Comparison of ENCODE assay signal across 16 cellular contexts in the genomic region with DNA sequence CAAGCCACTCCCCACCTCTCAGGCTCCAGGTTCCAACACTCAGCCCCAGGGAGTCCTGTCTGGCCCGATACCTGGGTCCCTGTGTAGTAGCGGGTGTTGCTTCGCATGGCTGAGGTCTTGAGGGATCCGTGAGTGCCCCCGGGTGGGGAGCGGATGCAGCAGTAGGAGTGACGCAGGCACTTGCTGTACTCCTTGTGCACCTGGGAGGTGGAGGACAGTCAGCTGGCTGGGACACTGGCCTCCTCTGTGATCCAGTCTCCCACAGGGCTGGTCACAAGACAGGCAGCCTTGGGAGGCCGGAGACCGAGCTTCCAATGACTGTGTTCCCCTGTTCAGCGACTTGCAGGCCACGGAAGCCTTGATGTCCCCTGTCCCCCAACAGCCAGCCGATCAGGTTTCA. TPM values are rescaled to one million over a fixed set of nuclear protein-coding genes. Genes with fewer than 3 reads are reported as not detected.
DNase-seq lines count a peak whose midpoint lies in the region; ATAC-seq and TF ChIP-seq lines count a peak whose summit lies in the region.
"Had no signal": no experiment of that assay in that cellular context is flagged by ENCODE, and none has a peak within 500 bp of the region (broad histone marks: within the 10 kb centered on the region; RNA-seq: fewer than 3 reads in every experiment).

No MANE protein-coding gene starts in this region.

- no peak overlapping the region for H2AK9ac ChIP-seq in IMR-90 (replicated peaks; ENCODE audit: low read depth, low read length, poor library complexity)

- peaks cover 4 to 10% of the 10 kb centered on the region in 2 experiments; a peak in 2 of 4 replicates for H3K79me1 ChIP-seq in IMR-90 (ENCODE audit: low read depth in 1 of 2, low read length in 2 of 2)

- BruUV-seq in IMR-90 (replicated peaks; lab: Mats Ljungman, UMichigan): no TSS peak

- no peak overlapping the region for H3K4me3 Mint-ChIP-seq in activated naive CD4-positive, alpha-beta T cell treated with anti-CD3 and anti-CD28 coated beads, Interleukin-2, amount 50 U/mL, for 24 hours
- H3K4me3 Mint-ChIP-seq in activated naive CD4-positive, alpha-beta T cell treated with anti-CD3 and anti-CD28 coated beads, Interleukin-2, amount 10 ng/mL, durations not matched to agents 7 days and 5 days: no peak overlapping the region
- H3K4me3 Mint-ChIP-seq in immature natural killer cell: no peak overlapping the region

- TF ChIP-seq POLR2A in IMR-90 (IDR thresholded peaks at IDR 0.05; ENCODE audit: low read depth, low read length): no peak
- TF ChIP-seq POLR2A in thyroid gland (IDR thresholded peaks at IDR 0.05): peak in 1 of 2 donors; percentile 52

- no peak overlapping the region for H2BK120ac ChIP-seq in IMR-90 (ENCODE audit: low read depth, low read length)

- no peak for TF ChIP-seq RAD21 in IMR-90 (IDR thresholded peaks at IDR 0.05; ENCODE audit: low read length)

- intact Hi-C loops in IMR-90 (cut with micrococcal nuclease): no loop called here
- intact Hi-C loops in thyroid gland (cut with DNase I): no loop called here

- H3K9ac ChIP-seq in IMR-90 (ENCODE audit: low read depth, low read length): no peak overlapping the region

- H4K91ac ChIP-seq in IMR-90 (ENCODE audit: insufficient read depth, low read depth, low read length): no peak overlapping the region

- no peaks in the 10 kb centered on the region for H3K36me3 Mint-ChIP-seq in activated naive CD4-positive, alpha-beta T cell treated with anti-CD3 and anti-CD28 coated beads, Interleukin-2, amount 50 U/mL, for 24 hours
- H3K36me3 Mint-ChIP-seq in activated naive CD4-positive, alpha-beta T cell treated with anti-CD3 and anti-CD28 coated beads, Interleukin-2, amount 10 ng/mL, durations not matched to agents 7 days and 5 days: peaks cover 8% of the 10 kb centered on the region
- peaks cover 0 to 4% (median 0%) of the 10 kb centered on the region in 3 donors for H3K36me3 Mint-ChIP-seq in immature natural killer cell

- 83% methylated on average over 3 of the region's 12 CpGs; no CpG with 5 or more reads in 1 of the 2 experiments for WGBS in IMR-90 (ENCODE audit: extremely low coverage in 2 of 2, insufficient read length in 1 of 2), 2 experiments
- WGBS in thyroid gland, 2 donors: 39 to 51% methylated on average over 12 of the region's 12 CpGs

- H3K36me3 ChIP-seq in IMR-90 (ENCODE audit: control insufficient read depth, insufficient read depth, low read length) (peaks cover 6% of the 10 kb centered on the region), thyroid gland (peaks cover 25 to 26% of the 10 kb centered on the region in 2 donors)

- H3K9me1 ChIP-seq in IMR-90 (ENCODE audit: insufficient read depth, low read length): no peaks in the 10 kb centered on the region

- H3K9me3 ChIP-seq in IMR-90 (ENCODE audit: control insufficient read depth, insufficient read depth, low read length) (no peaks in the 10 kb centered on the region), thyroid gland (no peaks in the 10 kb centered on the region)

- no peak overlapping the region for H2BK5ac ChIP-seq in IMR-90 (ENCODE audit: low read depth, low read length, poor library complexity, severe bottlenecking)

- POLR2A ChIA-PET in IMR-90 (lab: Charles Lee; ENCODE audit: unreplicated experiment): interaction anchor here (0.6 kb wide), 1 partner anchor 584 kb away, joined by 6 read pairs; no protein-coding TSS in a partner anchor

- H3K27ac ChIP-seq in IMR-90 (ENCODE audit: insufficient read depth, low read length) (no peak overlapping the region), thyroid gland (peak overlapping the region; percentile 74 to 82 (median 80))

- peak overlapping the region; percentile 8 for H3K27ac Mint-ChIP-seq in activated naive CD4-positive, alpha-beta T cell treated with anti-CD3 and anti-CD28 coated beads, Interleukin-2, amount 50 U/mL, for 24 hours
- no peak overlapping the region for H3K27ac Mint-ChIP-seq in activated naive CD4-positive, alpha-beta T cell treated with anti-CD3 and anti-CD28 coated beads, Interleukin-2, amount 10 ng/mL, durations not matched to agents 7 days and 5 days
- H3K27ac Mint-ChIP-seq in immature natural killer cell: peak overlapping the region; percentile 9 to 82 (median 39)

- no peak for DNase-seq in activated naive CD4-positive, alpha-beta T cell treated with anti-CD3 and anti-CD28 coated beads, Interleukin-2, amount 10 ng/mL, durations not matched to agents 7 days and 5 days
- no peak for DNase-seq in IMR-90
- no peak for DNase-seq in immature natural killer cell
- peak; percentile 97 to 98 for DNase-seq in thyroid gland
- no peak for DNase-seq in DMS 273 treated with DMSO at 0.1 percent for 48 hours (lab: John Stamatoyannopoulos, UW)
- DNase-seq: C1 segment of cervical spinal cord, COR-L47, GOT3, NCI-H1092 treated with DMSO at 0.1 percent for 48 hours, NCI-H2081, NCI-H446 treated with DMSO at 0.1 percent for 48 hours, NCI-H69, Right ventricle myocardium superior had no signal

- dilution Hi-C loops in IMR-90 (cut with HindIII; ENCODE audit: low sequenced_read_pairs, unreplicated experiment): no loop called here

- TF ChIP-seq CTCF in IMR-90 (conservative IDR thresholded peaks at IDR 0.05; ENCODE audit: low read depth, low read length): no peak
- no peak for TF ChIP-seq CTCF in thyroid gland (IDR thresholded peaks at IDR 0.05)

- H2AK5ac ChIP-seq in IMR-90 (ENCODE audit: low read depth, low read length): no peak overlapping the region

- H3K23ac ChIP-seq in IMR-90 (ENCODE audit: low read depth, low read length): no peak overlapping the region

- no peaks in the 10 kb centered on the region for H3K27me3 ChIP-seq in IMR-90 (ENCODE audit: control insufficient read depth, insufficient read depth, low read length)
- no peaks in the 10 kb centered on the region for H3K27me3 ChIP-seq in thyroid gland

- no peak overlapping the region for H4K5ac ChIP-seq in IMR-90 (ENCODE audit: low read depth, low read length)

- no peaks in the 10 kb centered on the region for H3K27me3 Mint-ChIP-seq in activated naive CD4-positive, alpha-beta T cell treated with anti-CD3 and anti-CD28 coated beads, Interleukin-2, amount 50 U/mL, for 24 hours
- H3K27me3 Mint-ChIP-seq in activated naive CD4-positive, alpha-beta T cell treated with anti-CD3 and anti-CD28 coated beads, Interleukin-2, amount 10 ng/mL, durations not matched to agents 7 days and 5 days: no peaks in the 10 kb centered on the region
- no peaks in the 10 kb centered on the region for H3K27me3 Mint-ChIP-seq in immature natural killer cell (ENCODE audit: low read depth in 3 of 3)

- H4K20me1 ChIP-seq in IMR-90 (ENCODE audit: insufficient read depth, low read length): peaks cover 14% of the 10 kb centered on the region; the same call in 1 of the 2 replicates

- H2BK20ac ChIP-seq in IMR-90 (ENCODE audit: low read depth, low read length): no peak overlapping the region

- no peak overlapping the region for H3K14ac ChIP-seq in IMR-90 (replicated peaks; ENCODE audit: low read depth, low read length)

- no peak overlapping the region for H2BK15ac ChIP-seq in IMR-90 (ENCODE audit: low read depth, low read length)

- H3K56ac ChIP-seq in IMR-90 (ENCODE audit: extremely low read depth, insufficient read depth, low read length): no peak overlapping the region

- in situ Hi-C loops in IMR-90 (cut with MboI; ENCODE audit: low sequenced_read_pairs): no loop called here

- H3K4me2 ChIP-seq in IMR-90 (ENCODE audit: low read depth, low read length): no peak overlapping the region

- CTCF ChIA-PET in activated naive CD4-positive, alpha-beta T cell treated with anti-CD3 and anti-CD28 coated beads, Interleukin-2, amount 10 ng/mL, durations not matched to agents 7 days and 5 days (lab: Charles Lee): no interaction called here
- CTCF ChIA-PET in IMR-90 (lab: Yijun Ruan, JAX): interaction anchor here (0.6 kb wide), 1 partner anchor 62 kb away, joined by 3 read pairs; no protein-coding TSS in a partner anchor

- H3K4me1 ChIP-seq in IMR-90 (ENCODE audit: control insufficient read depth, insufficient read depth, low read length) (peaks cover 3% of the 10 kb centered on the region; the same call in 1 of the 2 replicates), thyroid gland (peaks cover 15 to 40% of the 10 kb centered on the region in 2 donors)

- H3K4me3 ChIP-seq in IMR-90 (ENCODE audit: insufficient read depth, low read depth, low read length) (no peak overlapping the region), thyroid gland (replicated peaks in 1 of 3) (no peak overlapping the region)

- H3K9me3 Mint-ChIP-seq in activated naive CD4-positive, alpha-beta T cell treated with anti-CD3 and anti-CD28 coated beads, Interleukin-2, amount 50 U/mL, for 24 hours: no peaks in the 10 kb centered on the region
- no peaks in the 10 kb centered on the region for H3K9me3 Mint-ChIP-seq in activated naive CD4-positive, alpha-beta T cell treated with anti-CD3 and anti-CD28 coated beads, Interleukin-2, amount 10 ng/mL, durations not matched to agents 7 days and 5 days
- no peaks in the 10 kb centered on the region for H3K9me3 Mint-ChIP-seq in immature natural killer cell

- no peak overlapping the region for H3K18ac ChIP-seq in IMR-90 (ENCODE audit: low read depth, low read length)

- ATAC-seq in IMR-90 (ENCODE audit: low read depth) (no peak), GM21717 (IDR thresholded peaks at IDR 0.05; ENCODE audit: unreplicated experiment) (no peak)
- ATAC-seq: HCT116 had no signal

- peak overlapping the region; percentile 32 for H2AFZ ChIP-seq in IMR-90 (replicated peaks; ENCODE audit: low read length, poor library complexity)

- H3K4ac ChIP-seq in IMR-90 (ENCODE audit: low read depth, low read length): no peak overlapping the region

- no peak overlapping the region for H4K8ac ChIP-seq in IMR-90 (ENCODE audit: low read depth in 2 of 2, low read length in 2 of 2)

- peaks cover 19% of the 10 kb centered on the region for H3K4me1 Mint-ChIP-seq in activated naive CD4-positive, alpha-beta T cell treated with anti-CD3 and anti-CD28 coated beads, Interleukin-2, amount 50 U/mL, for 24 hours
- peaks cover 34% of the 10 kb centered on the region for H3K4me1 Mint-ChIP-seq in activated naive CD4-positive, alpha-beta T cell treated with anti-CD3 and anti-CD28 coated beads, Interleukin-2, amount 10 ng/mL, durations not matched to agents 7 days and 5 days
- peaks cover 24 to 30% of the 10 kb centered on the region in 2 donors for H3K4me1 Mint-ChIP-seq in immature natural killer cell

RNA-seq across cellular contexts. Expression of gene ASF1B, which starts 16.3 kb away (rescaled TPM):
- total RNA-seq in IMR-90 (2012; rRNA removed) (10.4 and 13.1 TPM in 2 replicates), thyroid gland (1 to 10 TPM in 2 of 4 donors, under 1 TPM in 2; 0.54 to 2.6 (median 0.95) TPM)
- polyA plus RNA-seq in IMR-90 (2012; rRNA removed) (11.3 and 12.1 TPM in 2 replicates), immature natural killer cell (10 to 100 TPM in 1 of 3 donors, 1 to 10 TPM in 2; 7.0 to 11.8 (median 9.7) TPM)
- 16.3 and 18.8 TPM in 2 replicates for polyA plus RNA-seq in IMR-90 (2012; cell fraction: cytosol; rRNA removed)
- polyA plus RNA-seq in IMR-90 (2012; cell fraction: nucleus; rRNA removed; ENCODE audit: low replicate concordance): 3.4 and 7.9 TPM in 2 replicates

RNA-seq across cellular contexts. Expression of gene PRKACA, which starts 35.2 kb away (rescaled TPM):
- 18.1 TPM in 2 replicates for total RNA-seq in IMR-90 (2012; rRNA removed)
- 67.1 and 94.5 TPM in 2 replicates for polyA plus RNA-seq in IMR-90 (2012; rRNA removed)
- polyA plus RNA-seq in IMR-90 (2012; cell fraction: cytosol; rRNA removed): 79.9 and 102 TPM in 2 replicates
- 44.8 and 64.7 TPM in 2 replicates for polyA plus RNA-seq in IMR-90 (2012; cell fraction: nucleus; rRNA removed; ENCODE audit: low replicate concordance)
- polyA plus RNA-seq in immature natural killer cell: 1 to 10 TPM in 2 of 3 donors, under 1 TPM in 1; 0.64 to 1.7 (median 1.4) TPM
- 10 to 100 TPM; 33.2 to 69.4 (median 55.5) TPM for total RNA-seq in thyroid gland

RNA-seq across cellular contexts. Expression of gene ADGRL1, which starts 53.3 kb away (rescaled TPM):
- 0.72 and 1.4 TPM in 2 replicates for total RNA-seq in IMR-90 (2012; rRNA removed)
- polyA plus RNA-seq in IMR-90 (2012; rRNA removed): 2.2 and 2.4 TPM in 2 replicates
- 0.78 and 3.2 TPM in 2 replicates for polyA plus RNA-seq in IMR-90 (2012; cell fraction: cytosol; rRNA removed)
- 5.8 and 14.9 TPM in 2 replicates for polyA plus RNA-seq in IMR-90 (2012; cell fraction: nucleus; rRNA removed; ENCODE audit: low replicate concordance)
- 1 to 10 TPM in 1 of 3 donors, under 1 TPM in 2; 0.52 to 2.1 (median 0.53) TPM for polyA plus RNA-seq in immature natural killer cell
- total RNA-seq in thyroid gland: 10 to 100 TPM; 18.5 to 56.3 (median 46.2) TPM

Comparison
In these comparisons a context has a peak if more than half of its experiments do, and no peak if none do; other contexts are left out.
1. DNase-seq: peak in thyroid gland (2 of 2); none in activated naive CD4-positive, alpha-beta T cell treated with anti-CD3 and anti-CD28 coated beads, Interleukin-2, amount 10 ng/mL, durations not matched to agents 7 days and 5 days (single experiment), IMR-90 (single experiment), immature natural killer cell (0 of 3) and DMS 273 treated with DMSO at 0.1 percent for 48 hours (single experiment).